27 cellular contexts compared by ENCODE assay signal in the genomic region with DNA sequence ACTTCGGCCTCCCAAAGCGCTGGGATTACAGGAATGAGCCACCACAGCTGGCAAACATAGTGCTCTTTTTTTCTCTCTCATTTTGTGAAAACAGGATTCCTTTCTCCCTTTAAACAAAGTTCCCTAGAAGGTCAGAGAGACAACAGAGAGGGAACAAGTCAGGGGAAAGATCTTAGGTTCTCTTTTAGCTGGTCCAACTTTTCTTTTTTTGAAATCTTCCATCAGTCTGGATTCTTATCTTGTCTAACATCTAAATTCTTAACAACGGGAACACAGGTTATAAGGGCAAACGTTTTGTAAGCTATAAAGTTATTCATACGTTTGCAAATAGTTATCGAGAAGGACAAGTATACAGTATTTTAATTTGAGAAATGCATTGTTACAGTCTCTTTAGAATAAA.
"Had no signal": no experiment of that assay in that cellular context is flagged by ENCODE, and none has a peak within 500 bp of the region (broad histone marks: within the 10 kb centered on the region; RNA-seq: fewer than 3 reads in every experiment).

No MANE protein-coding gene starts in this region.

- H3K27ac Mint-ChIP-seq: naive thymus-derived CD4-positive, alpha-beta T cell; natural killer cell; nephron; stimulated activated memory B cell treated with anti-CD40 and anti-IgM and Interleukin-4, amounts not matched to agents 10 μg/mL and 1 μg/mL and 100 μg/mL, for 72 hours; type B pancreatic cell had no signal

- H3K4me3 Mint-ChIP-seq: naive thymus-derived CD4-positive, alpha-beta T cell; natural killer cell; nephron; neural crest cell; stimulated activated memory B cell treated with anti-CD40 and anti-IgM and Interleukin-4, amounts not matched to agents 10 μg/mL and 1 μg/mL and 100 μg/mL, for 72 hours; stimulated activated naive CD8-positive, alpha-beta T cell treated with anti-CD3 and anti-CD28 coated beads, Interleukin-15, amount 100 ng/mL, for 72 hours; type B pancreatic cell had no signal

- H3K4me1 Mint-ChIP-seq: natural killer cell; stimulated activated memory B cell treated with anti-CD40 and anti-IgM and Interleukin-4, amounts not matched to agents 10 μg/mL and 1 μg/mL and 100 μg/mL, for 72 hours; stimulated activated naive CD8-positive, alpha-beta T cell treated with anti-CD3 and anti-CD28 coated beads, Interleukin-15, amount 100 ng/mL, for 72 hours had no signal

- H3K4me3 ChIP-seq: pancreas, psoas muscle, right lobe of liver, sigmoid colon, thoracic aorta, thyroid gland, tibial nerve, upper lobe of right lung, uterus had no signal

- H3K36me3 ChIP-seq: pancreas, right lobe of liver, thoracic aorta, uterus had no signal

- H3K9me3 Mint-ChIP-seq: naive thymus-derived CD4-positive, alpha-beta T cell; natural killer cell; nephron; neural crest cell; stimulated activated memory B cell treated with anti-CD40 and anti-IgM and Interleukin-4, amounts not matched to agents 10 μg/mL and 1 μg/mL and 100 μg/mL, for 72 hours; stimulated activated naive CD8-positive, alpha-beta T cell treated with anti-CD3 and anti-CD28 coated beads, Interleukin-15, amount 100 ng/mL, for 72 hours; type B pancreatic cell had no signal

- H3K4me1 ChIP-seq: sigmoid colon, thyroid gland, upper lobe of right lung, uterus had no signal

- H3K27me3 Mint-ChIP-seq: naive thymus-derived CD4-positive, alpha-beta T cell; stimulated activated memory B cell treated with anti-CD40 and anti-IgM and Interleukin-4, amounts not matched to agents 10 μg/mL and 1 μg/mL and 100 μg/mL, for 72 hours; stimulated activated naive CD8-positive, alpha-beta T cell treated with anti-CD3 and anti-CD28 coated beads, Interleukin-15, amount 100 ng/mL, for 72 hours had no signal

- H3K9me3 ChIP-seq: neutrophil, pancreas, psoas muscle, right lobe of liver, sigmoid colon, thoracic aorta, thyroid gland, tibial nerve, upper lobe of right lung, uterus had no signal

- H3K27me3 ChIP-seq: neutrophil, pancreas, right lobe of liver, sigmoid colon, thyroid gland, tibial nerve, upper lobe of right lung, uterus had no signal

- DNase-seq: naive thymus-derived CD4-positive, alpha-beta T cell; natural killer cell; nucleus accumbens; pancreas; psoas muscle; right cardiac atrium; right lobe of liver; sigmoid colon; small intestine; stimulated activated CD4-positive, alpha-beta T cell treated with anti-CD3 and anti-CD28 coated beads, Interleukin-15, amount 100 ng/mL, for 24 hours; stimulated activated CD4-positive, alpha-beta T cell treated with anti-CD3 and anti-CD28 coated beads, Interleukin-2, amount 100 ng/mL, for 24 hours; stimulated activated CD4-positive, alpha-beta T cell treated with anti-CD3 and anti-CD28 coated beads, Interleukin-4, amount 100 ng/mL, for 1 hour; stimulated activated CD4-positive, alpha-beta T cell treated with anti-CD3 and anti-CD28 coated beads, Interleukin-4, amount 100 ng/mL, for 4 hours; stimulated activated CD8-positive, alpha-beta memory T cell treated with anti-CD3 and anti-CD28 coated beads, Interleukin-4, amount 100 ng/mL, for 48 hours; stimulated activated naive CD4-positive, alpha-beta T cell; stimulated activated naive CD8-positive, alpha-beta T cell treated with anti-CD3 and anti-CD28 coated beads, Interleukin-15, amount 100 ng/mL, for 72 hours; stimulated activated naive CD8-positive, alpha-beta T cell treated with anti-CD3 and anti-CD28 coated beads, Interleukin-15, Interleukin-2, amounts not matched to agents 100 U/mL and 50 U/mL, for 24 hours; thyroid gland; upper lobe of right lung; uterus had no signal

- H3K36me3 Mint-ChIP-seq: natural killer cell had no signal

- H3K27ac ChIP-seq: neutrophil, pancreas, psoas muscle, right lobe of liver, sigmoid colon, thoracic aorta, thyroid gland, tibial nerve, upper lobe of right lung, uterus had no signal
